In genomic region chr12:101076940-101077351, GRCh38 we compare ENCODE assay signal across 13 cellular contexts.
DNase-seq lines count a peak whose midpoint lies in the region; ATAC-seq and TF ChIP-seq lines count a peak whose summit lies in the region.
"Had no signal": no experiment of that assay in that cellular context is flagged by ENCODE, and none has a peak within 500 bp of the region (broad histone marks: within the 10 kb centered on the region; RNA-seq: fewer than 3 reads in every experiment).

No MANE protein-coding gene starts in this region.

- no peak overlapping the region for H4K91ac ChIP-seq in H9 (ENCODE audit: insufficient read length, low read depth, low read length)

- H3K23me2 ChIP-seq in H9 (ENCODE audit: insufficient read length, low read depth, low read length, poor library complexity, severe bottlenecking), result no peaks in the 10 kb centered on the region

- no peak overlapping the region for H3K4me3 ChIP-seq in effector memory CD4-positive, alpha-beta T cell (ENCODE audit: insufficient read depth, low read depth, low read length, poor library complexity, severe bottlenecking)
- H3K4me3 ChIP-seq: heart right ventricle had no signal

- peak; percentile 12 for DNase-seq in A172 (ENCODE audit: low spot score)
- DNase-seq in H9, result no peak
- DNase-seq in astrocyte of the hippocampus (ENCODE audit: low read depth, low spot score), result peak; percentile 65
- peak; percentile 78 for DNase-seq in kidney tubule cell (ENCODE audit: low spot score)
- DNase-seq in effector memory CD4-positive, alpha-beta T cell, result no peak
- DNase-seq in GM13977 (ENCODE audit: low spot score), result no peak
- no peak for DNase-seq in activated T-cell treated with anti-CD3 and anti-CD28 coated beads, Interleukin-2, amount 50 U/mL, for 24 hours
- DNase-seq: activated T-cell treated with anti-CD3 and anti-CD28 coated beads, Interleukin-2, amount 50 U/mL, for 4 hours; heart right ventricle; NCI-H1105 treated with DMSO at 0.1 percent for 48 hours; NK-92 treated with Interleukin-12 subunit alpha and Interleukin-12 subunit beta, amount 100 ng/mL, for 24 hours had no signal

- no peaks in the 10 kb centered on the region for H3K36me3 ChIP-seq in effector memory CD4-positive, alpha-beta T cell (ENCODE audit: control insufficient read depth, insufficient read depth, low read length)
- H3K36me3 ChIP-seq: heart right ventricle had no signal

- in situ Hi-C loops in GM13977 (cut with MboI; ENCODE audit: low pct_unique_long_range_greater_than_20kb, low sequenced_read_pairs, unreplicated experiment), result no loop called here

- no peaks in the 10 kb centered on the region; the same call in 1 of the 2 replicates for H3K4me1 ChIP-seq in H9 (ENCODE audit: insufficient read depth, low read length)
- no peaks in the 10 kb centered on the region for H3K4me1 ChIP-seq in effector memory CD4-positive, alpha-beta T cell (ENCODE audit: control insufficient read depth, insufficient read depth, low read length, poor library complexity, severe bottlenecking)

- no peaks in the 10 kb centered on the region for H4K20me1 ChIP-seq in H9 (ENCODE audit: control insufficient read depth, insufficient read depth, insufficient read length)

- H3K79me1 ChIP-seq in H9 (ENCODE audit: insufficient read depth, low read depth, low read length, poor library complexity, severe bottlenecking), result no peaks in the 10 kb centered on the region

- no peak overlapping the region for H3K4ac ChIP-seq in H9 (ENCODE audit: low read depth, low read length)

- H3K27ac Mint-ChIP-seq in H9, result peak overlapping the region in 2 of 3 experiments; percentile 35 to 70; a peak in 3 of 7 replicates
- H3K27ac Mint-ChIP-seq in activated T-cell treated with anti-CD3 and anti-CD28 coated beads, Interleukin-2, amount 50 U/mL, for 24 hours, result no peak overlapping the region

- H4K8ac ChIP-seq in H9 (replicated peaks; ENCODE audit: insufficient read length, low read depth, low read length), result no peak overlapping the region

- H3K4me3 Mint-ChIP-seq in H9, result no peak overlapping the region
- no peak overlapping the region for H3K4me3 Mint-ChIP-seq in activated T-cell treated with anti-CD3 and anti-CD28 coated beads, Interleukin-2, amount 50 U/mL, for 24 hours
- H3K4me3 Mint-ChIP-seq: activated T-cell treated with anti-CD3 and anti-CD28 coated beads, Interleukin-2, amount 50 U/mL, for 4 hours had no signal

- H3K9me3 Mint-ChIP-seq in H9, result no peaks in the 10 kb centered on the region
- peaks cover 2% of the 10 kb centered on the region for H3K9me3 Mint-ChIP-seq in activated T-cell treated with anti-CD3 and anti-CD28 coated beads, Interleukin-2, amount 50 U/mL, for 24 hours

- H3T11ph ChIP-seq in H9 (ENCODE audit: low read length), result no peak overlapping the region

- no peak overlapping the region for H3K18ac ChIP-seq in H9 (ENCODE audit: insufficient read length, low read depth, low read length)

- H3K27ac ChIP-seq in H9 (ENCODE audit: insufficient read length, low read depth, low read length), result no peak overlapping the region
- H3K27ac ChIP-seq in effector memory CD4-positive, alpha-beta T cell (ENCODE audit: insufficient read depth, low read length, poor library complexity, severe bottlenecking), result no peak overlapping the region
- H3K27ac ChIP-seq: heart right ventricle had no signal

- H2AFZ ChIP-seq in H9 (ENCODE audit: low read length), result no peak overlapping the region

- no peak overlapping the region for H3K4me2 ChIP-seq in H9 (ENCODE audit: insufficient read depth, insufficient read length, low read length)

- no peak overlapping the region for H2BK12ac ChIP-seq in H9 (ENCODE audit: insufficient read length, low read depth, low read length)

- H3K14ac ChIP-seq in H9 (ENCODE audit: insufficient read depth, low read length), result no peak overlapping the region

- ATAC-seq in GM18907 (IDR thresholded peaks at IDR 0.05; ENCODE audit: unreplicated experiment), result no peak
- ATAC-seq: activated T-cell treated with anti-CD3 and anti-CD28 coated beads, Interleukin-2, amount 50 U/mL, for 4 hours; HCT116; heart right ventricle had no signal

- H2AK5ac ChIP-seq in H9 (ENCODE audit: insufficient read length, low read length), result no peak overlapping the region

- H3K9ac ChIP-seq in H9 (ENCODE audit: extremely low read depth, insufficient read length, low read length), result no peak overlapping the region

- H3K36me3 Mint-ChIP-seq in H9 (ENCODE audit: insufficient read depth in 1 of 3, low read depth in 3 of 3), result no peaks in the 10 kb centered on the region
- H3K36me3 Mint-ChIP-seq in activated T-cell treated with anti-CD3 and anti-CD28 coated beads, Interleukin-2, amount 50 U/mL, for 24 hours (ENCODE audit: low read depth), result no peaks in the 10 kb centered on the region

- no peaks in the 10 kb centered on the region for H3K9me3 ChIP-seq in H9 (ENCODE audit: control insufficient read depth, low read depth, low read length)
- H3K9me3 ChIP-seq in effector memory CD4-positive, alpha-beta T cell (ENCODE audit: control insufficient read depth, low read length), result no peaks in the 10 kb centered on the region

- H3K27me3 Mint-ChIP-seq in H9 (ENCODE audit: low read depth), result no peaks in the 10 kb centered on the region
- no peaks in the 10 kb centered on the region for H3K27me3 Mint-ChIP-seq in activated T-cell treated with anti-CD3 and anti-CD28 coated beads, Interleukin-2, amount 50 U/mL, for 24 hours

- H2BK20ac ChIP-seq in H9 (ENCODE audit: low read depth, low read length, poor library complexity, severe bottlenecking), result no peak overlapping the region

- WGBS in H9 (ENCODE audit: extremely low coverage, insufficient read length, low lambda C conversion rate), result no CpG with 5 or more reads among the region's 3 CpGs

- no peak overlapping the region for H4K5ac ChIP-seq in H9 (ENCODE audit: insufficient read length, low read depth, low read length)

- no peaks in the 10 kb centered on the region for H3K27me3 ChIP-seq in H9 (ENCODE audit: insufficient read depth, low read length)
- H3K27me3 ChIP-seq in effector memory CD4-positive, alpha-beta T cell (replicated peaks; ENCODE audit: control insufficient read depth, insufficient read depth, low read length, poor library complexity, severe bottlenecking), result no peaks in the 10 kb centered on the region
- H3K27me3 ChIP-seq: heart right ventricle had no signal

- peaks cover 7 to 18% of the 10 kb centered on the region in 2 experiments; a peak in 3 of 4 replicates for H3K4me1 Mint-ChIP-seq in H9
- peaks cover 4% of the 10 kb centered on the region for H3K4me1 Mint-ChIP-seq in activated T-cell treated with anti-CD3 and anti-CD28 coated beads, Interleukin-2, amount 50 U/mL, for 24 hours (ENCODE audit: low read depth)

- H3K79me2 ChIP-seq in H9 (ENCODE audit: insufficient read depth, low read length), result no peaks in the 10 kb centered on the region

- H2BK15ac ChIP-seq in H9 (ENCODE audit: low read depth, low read length), result no peak overlapping the region

- no peak overlapping the region for H3K23ac ChIP-seq in H9 (ENCODE audit: insufficient read length, low read depth, low read length)

- no peak overlapping the region for H3K56ac ChIP-seq in H9 (ENCODE audit: insufficient read length, low read depth, low read length)

- H2BK120ac ChIP-seq in H9 (ENCODE audit: low read depth, low read length, poor library complexity, severe bottlenecking), result no peak overlapping the region

- no peak overlapping the region for H2BK5ac ChIP-seq in H9 (ENCODE audit: insufficient read length, low read length)

- TF ChIP-seq CTCF in H9 (conservative IDR thresholded peaks at IDR 0.05) (no peak), GM13977 (IDR thresholded peaks at IDR 0.05; ENCODE audit: extremely low read depth, insufficient read depth, missing control alignments) (no peak)

Comparison
In these comparisons a context has a peak if more than half of its experiments do, and no peak if none do; other contexts are left out.
1. DNase-seq: peak in A172 (single experiment), astrocyte of the hippocampus (single experiment) and kidney tubule cell (single experiment); none in H9 (single experiment), effector memory CD4-positive, alpha-beta T cell (0 of 3), GM13977 (single experiment) and activated T-cell treated with anti-CD3 and anti-CD28 coated beads, Interleukin-2, amount 50 U/mL, for 24 hours (single experiment).